In the genomic region with DNA sequence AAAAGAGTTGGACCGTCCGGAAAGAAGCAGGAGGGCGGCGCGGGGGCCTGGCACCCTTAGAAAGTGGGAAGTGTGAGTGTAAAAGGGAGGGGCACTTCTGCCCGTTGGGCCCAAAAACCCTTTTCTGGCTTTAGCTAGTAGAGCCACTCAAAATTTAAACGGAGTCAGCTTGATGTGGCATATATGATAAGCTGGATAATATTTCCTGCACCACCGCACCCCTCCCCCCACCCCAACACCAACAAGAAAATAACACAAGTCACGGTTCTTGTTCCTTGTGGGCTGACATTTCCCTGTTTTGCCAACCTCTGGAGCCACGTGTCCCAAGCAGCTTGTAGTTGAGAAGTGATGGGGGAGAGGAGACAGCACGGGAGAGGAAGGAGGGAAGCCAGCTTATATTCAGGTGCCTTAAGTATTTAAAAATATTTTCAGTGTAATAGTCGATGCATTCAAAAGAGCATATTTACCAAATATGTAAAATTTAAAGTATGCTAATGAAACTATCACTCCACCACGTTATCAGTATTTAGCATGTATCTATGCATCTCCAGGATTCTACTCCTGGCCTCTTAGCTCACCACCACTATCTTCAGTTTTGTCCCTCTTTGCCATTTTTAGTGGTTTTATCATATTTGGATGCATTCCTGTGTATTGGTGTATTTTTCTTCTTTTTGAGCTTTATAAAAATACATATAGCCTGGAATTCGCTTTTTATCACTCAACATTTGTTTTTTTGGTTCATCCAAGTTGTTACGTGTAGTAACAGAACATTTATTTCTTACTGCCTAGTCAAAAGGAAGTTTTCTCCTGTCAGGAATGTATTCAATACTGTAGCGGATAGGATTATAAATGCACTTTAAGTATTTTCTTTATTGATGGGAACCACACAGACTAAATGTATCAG, we compare ENCODE assay signal across 1 cellular context.
TF ChIP-seq lines count a peak whose summit lies in the region.

No MANE protein-coding gene starts in this region.

TF ChIP-seq in Ishikawa, 13 proteins besides CTCF, POLR2A, EP300 and RAD21 (continued from another document):
- TF ChIP-seq, protein P1, sequence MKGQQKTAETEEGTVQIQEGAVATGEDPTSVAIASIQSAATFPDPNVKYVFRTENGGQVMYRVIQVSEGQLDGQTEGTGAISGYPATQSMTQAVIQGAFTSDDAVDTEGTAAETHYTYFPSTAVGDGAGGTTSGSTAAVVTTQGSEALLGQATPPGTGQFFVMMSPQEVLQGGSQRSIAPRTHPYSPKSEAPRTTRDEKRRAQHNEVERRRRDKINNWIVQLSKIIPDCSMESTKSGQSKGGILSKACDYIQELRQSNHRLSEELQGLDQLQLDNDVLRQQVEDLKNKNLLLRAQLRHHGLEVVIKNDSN (IDR thresholded peaks at IDR 0.05), result peak; percentile 81
